ENCODE assay signal across 10 cellular contexts in genomic region chr5:57983426-57983825, GRCh38.
"Had no signal": no experiment of that assay in that cellular context is flagged by ENCODE, and none has a peak within 500 bp of the region (broad histone marks: within the 10 kb centered on the region; RNA-seq: fewer than 3 reads in every experiment).

No MANE protein-coding gene starts in this region.

- H3K4me3 Mint-ChIP-seq: H9, HFFc6 had no signal

- H3K9ac ChIP-seq: GM23248 had no signal

- FAIRE-seq: H1, H54 had no signal

- H3K4me1 Mint-ChIP-seq: H9 had no signal

- H3K9me3 Mint-ChIP-seq: H9, HFFc6 had no signal

- ATAC-seq: HCT116 had no signal

- DNase-seq: GM23248, GOT3, H7, H9, HCEC 1CT, HFFc6 had no signal

- H3K4me3 ChIP-seq: GM23248, HAP-1 had no signal

- H3K27ac Mint-ChIP-seq: H9, HFFc6 had no signal

- H2AFZ ChIP-seq: GM23248 had no signal

- H3K4me1 ChIP-seq: HAP-1 had no signal

- H3K9me3 ChIP-seq: HAP-1 had no signal

- H3K36me3 ChIP-seq: HAP-1 had no signal

- H3K27ac ChIP-seq: GM23248 had no signal
